ENCODE assay signal across 8 cellular contexts in the genomic region with DNA sequence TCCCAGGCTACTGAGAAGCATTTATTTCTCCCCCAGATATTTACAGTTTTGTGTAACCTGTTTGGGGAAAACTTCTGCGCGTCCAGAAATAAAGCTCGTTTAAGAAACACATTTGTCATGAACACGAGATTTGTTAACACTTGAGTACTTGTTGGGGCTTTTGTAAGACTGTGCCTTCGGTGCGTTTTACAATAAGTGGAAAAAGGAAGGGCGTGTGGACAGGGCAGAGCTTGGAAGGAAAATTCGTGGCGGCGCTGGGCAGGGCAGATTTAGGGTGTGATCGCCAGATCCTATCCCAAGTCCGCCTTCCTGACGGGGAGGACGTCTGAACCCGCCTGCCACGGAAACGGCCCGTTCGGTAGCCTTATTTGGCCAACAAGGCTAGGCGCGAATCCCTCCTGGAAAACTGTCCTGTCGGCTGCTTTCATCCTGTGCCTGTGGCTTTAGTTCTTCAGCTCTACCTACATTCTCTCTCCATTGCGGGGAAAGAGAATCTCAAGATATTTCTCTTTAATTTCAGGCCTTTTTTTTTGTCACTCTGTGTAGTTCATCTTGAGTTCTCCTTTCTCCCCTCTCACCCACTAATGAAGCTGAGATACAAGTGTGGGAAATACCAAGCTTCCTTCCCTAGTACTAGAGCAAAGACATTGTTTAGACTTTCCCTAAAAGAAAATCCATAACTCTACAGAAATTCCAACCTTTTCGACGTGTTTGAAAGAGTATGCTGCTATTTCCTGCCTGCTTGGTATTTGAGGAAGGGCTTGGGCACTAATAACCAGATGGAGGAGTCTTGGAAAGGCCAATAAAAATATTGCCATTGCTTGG. TPM values are rescaled to one million over a fixed set of nuclear protein-coding genes. Genes with fewer than 3 reads are reported as not detected.
DNase-seq lines count a peak whose midpoint lies in the region; TF ChIP-seq lines count a peak whose summit lies in the region.

No MANE protein-coding gene starts in this region.

- no peak for DNase-seq in BJ (ENCODE audit: low read depth)
- peak; percentile 3 for DNase-seq in T-helper 22 cell (ENCODE audit: low read depth)
- peak; percentile 6 for DNase-seq in cerebellum (ENCODE audit: low spot score)
- DNase-seq in islet precursor cell: peak; percentile 89
- DNase-seq in activated gamma-delta T cell (lab: John Stamatoyannopoulos, UW): no peak

- H3K27ac ChIP-seq in HUES48 (ENCODE audit: low read depth, low read length) (peak overlapping the region; percentile 81), skeletal muscle tissue (ENCODE audit: low read depth, low read length) (peak overlapping the region; percentile 99)

- CTCF ChIA-PET in BJ (lab: Yijun Ruan, JAX): interaction anchor here (0.5 to 1.0 kb wide), 5 partner anchors 21 to 73 kb away, joined by 3 to 4 read pairs (median 3); no protein-coding TSS in a partner anchor

- H3K4me1 ChIP-seq in HUES48 (ENCODE audit: control insufficient read depth, insufficient read depth, low read length) (peaks cover 34% of the 10 kb centered on the region), skeletal muscle tissue (ENCODE audit: control insufficient read depth in 3 of 3, insufficient read depth in 3 of 3, low read length in 3 of 3) (peaks cover 0 to 9% (median 5%) of the 10 kb centered on the region in 3 donors)

- peak; percentile 25 for TF ChIP-seq POLR2A in GM18951 (IDR thresholded peaks at IDR 0.05; ENCODE audit: extremely low read depth, insufficient read depth, insufficient read length)

- H3K4me3 ChIP-seq in BJ (ENCODE audit: low read depth, low read length) (peak overlapping the region; percentile 94), HUES48 (ENCODE audit: low read depth, low read length) (peak overlapping the region; percentile 83), skeletal muscle tissue (ENCODE audit: low read length in 3 of 3) (peak overlapping the region; percentile 88 to 95 (median 90))

- H3K9ac ChIP-seq in HUES48 (ENCODE audit: low read depth, low read length) (peak overlapping the region; percentile 90), skeletal muscle tissue (ENCODE audit: low read depth in 1 of 3, low read length in 3 of 3) (peak overlapping the region; percentile 97 to 99 (median 97))

- in situ Hi-C loops in GM18951 (cut with MboI; ENCODE audit: low sequenced_read_pairs, unreplicated experiment): no loop called here

- POLR2A ChIA-PET in BJ (lab: Charles Lee): no interaction called here

- H3K27me3 ChIP-seq in BJ (ENCODE audit: control insufficient read depth, insufficient read depth, low read length) (no peaks in the 10 kb centered on the region), HUES48 (ENCODE audit: control insufficient read depth, insufficient read depth, low read length) (peaks cover 4% of the 10 kb centered on the region; the same call in 1 of the 2 replicates), skeletal muscle tissue (ENCODE audit: control insufficient read depth in 3 of 3, insufficient read depth in 3 of 3, low read length in 3 of 3) (no peaks in the 10 kb centered on the region)

- H3K9me3 ChIP-seq in HUES48 (ENCODE audit: control insufficient read depth, insufficient read depth, low read length) (no peaks in the 10 kb centered on the region), skeletal muscle tissue (ENCODE audit: control insufficient read depth in 3 of 3, low read length in 3 of 3) (no peaks in the 10 kb centered on the region)

- no peak for TF ChIP-seq CTCF in BJ (IDR thresholded peaks at IDR 0.05; ENCODE audit: insufficient read depth, low read depth, low read length)

- no peaks in the 10 kb centered on the region; the same call in 1 of the 2 replicates for H3K36me3 ChIP-seq in BJ (ENCODE audit: control insufficient read depth, insufficient read depth, low read length)
- peaks cover 16% of the 10 kb centered on the region for H3K36me3 ChIP-seq in HUES48 (ENCODE audit: control insufficient read depth, insufficient read depth, low read length)
- H3K36me3 ChIP-seq in skeletal muscle tissue (ENCODE audit: control insufficient read depth in 3 of 3, insufficient read depth in 3 of 3, low read length in 3 of 3): peaks cover 5 to 13% (median 8%) of the 10 kb centered on the region in 3 donors

RNA-seq across cellular contexts. Expression of gene PDLIM5, which starts 0.9 kb away (rescaled TPM):
- 207 and 353 TPM in 2 replicates for polyA plus RNA-seq in BJ (2011; rRNA removed)
- 263 and 278 TPM in 2 replicates for polyA minus RNA-seq in BJ (2011; rRNA and poly(A)+ RNA removed)
- total RNA-seq in cerebellum (86.9 TPM), skeletal muscle tissue (311 TPM)

Comparison
In these comparisons a context has a peak if more than half of its experiments do, and no peak if none do; other contexts are left out.
1. DNase-seq: peak in T-helper 22 cell (single experiment), cerebellum (single experiment) and islet precursor cell (single experiment); none in BJ (single experiment) and activated gamma-delta T cell (single experiment).
2. Peak in every context shown above with its lines, with median percentiles within 50 percentile points of each other: H3K4me3 ChIP-seq.